In genomic region chr11:19834761-19835160, GRCh38 we compare ENCODE assay signal across 29 cellular contexts.
"Had no signal": no experiment of that assay in that cellular context is flagged by ENCODE, and none has a peak within 500 bp of the region (broad histone marks: within the 10 kb centered on the region; RNA-seq: fewer than 3 reads in every experiment).

No MANE protein-coding gene starts in this region.

- H3K36me3 ChIP-seq: neural progenitor cell, neutrophil, ovary, transverse colon had no signal

- H3K9me3 ChIP-seq: left lung, lower lobe of right lung, neutrophil, ovary, right atrium auricular region, right lobe of liver, testis, thyroid gland, transverse colon, upper lobe of right lung had no signal

- H3K4me1 ChIP-seq: left lung, lower lobe of right lung, right lobe of liver, testis, upper lobe of right lung had no signal

- H3K9me3 Mint-ChIP-seq: neural progenitor cell had no signal

- H3K27me3 Mint-ChIP-seq: progenitor cell of endocrine pancreas; stimulated activated naive B cell treated with anti-CD40 and anti-IgM and Interleukin-4, amounts not matched to agents 10 μg/mL and 1 μg/mL and 100 μg/mL, for 72 hours had no signal

- FAIRE-seq: islet of Langerhans, kidney, urothelium cell line had no signal

- H3K27ac Mint-ChIP-seq: immature natural killer cell; naive thymus-derived CD8-positive, alpha-beta T cell; nephron progenitor cell; neural progenitor cell; progenitor cell of endocrine pancreas; stimulated activated naive B cell treated with anti-CD40 and anti-IgM and Interleukin-4, amounts not matched to agents 10 μg/mL and 1 μg/mL and 100 μg/mL, for 72 hours had no signal

- H3K4me2 ChIP-seq: neural progenitor cell, smooth muscle cell had no signal

- H3K36me3 Mint-ChIP-seq: immature natural killer cell had no signal

- H3K4me1 Mint-ChIP-seq: immature natural killer cell; stimulated activated naive B cell treated with anti-CD40 and anti-IgM and Interleukin-4, amounts not matched to agents 10 μg/mL and 1 μg/mL and 100 μg/mL, for 72 hours had no signal

- H3K4me3 Mint-ChIP-seq: immature natural killer cell; naive thymus-derived CD8-positive, alpha-beta T cell; nephron progenitor cell; neural progenitor cell; stimulated activated naive B cell treated with anti-CD40 and anti-IgM and Interleukin-4, amounts not matched to agents 10 μg/mL and 1 μg/mL and 100 μg/mL, for 72 hours had no signal

- H3K4me3 ChIP-seq: left lung, lower lobe of right lung, neural progenitor cell, ovary, right atrium auricular region, right lobe of liver, smooth muscle cell, stomach, testis, thyroid gland, transverse colon, upper lobe of right lung had no signal

- DNase-seq: hypothalamus; immature natural killer cell; kidney; left colon; left lung; lower lobe of right lung; mammary epithelial cell; mesenchymal stem cell; naive thymus-derived CD8-positive, alpha-beta T cell; nephron progenitor cell; occipital lobe; ovary; right lobe of liver; stimulated activated CD4-positive, alpha-beta T cell treated with anti-CD3 and anti-CD28 coated beads, Interleukin-1b, Interleukin-23, amount 100 ng/mL, for 48 hours; stimulated activated CD4-positive, alpha-beta T cell treated with anti-CD3 and anti-CD28 coated beads, Interleukin-2, amount 100 ng/mL, for 48 hours; stimulated activated naive B cell treated with anti-CD40 and anti-IgM and Interleukin-4, amounts not matched to agents 10 μg/mL and 1 μg/mL and 100 μg/mL, for 72 hours; stimulated activated naive CD8-positive, alpha-beta T cell treated with anti-CD3 and anti-CD28 coated beads, Interleukin-15, Interleukin-2, amounts not matched to agents 100 U/mL and 50 U/mL, for 24 hours; stomach; testis; thyroid gland; transverse colon; upper lobe of right lung had no signal

- ATAC-seq: left colon; left lung; lower lobe of right lung; naive thymus-derived CD8-positive, alpha-beta T cell; right lobe of liver; stimulated activated naive B cell treated with anti-CD40 and anti-IgM and Interleukin-4, amounts not matched to agents 10 μg/mL and 1 μg/mL and 100 μg/mL, for 72 hours; stimulated activated naive CD8-positive, alpha-beta T cell treated with anti-CD3 and anti-CD28 coated beads, Interleukin-15, Interleukin-2, amounts not matched to agents 100 U/mL and 50 U/mL, for 24 hours; upper lobe of right lung had no signal

- H2AFZ ChIP-seq: neural progenitor cell had no signal

- H3K27ac ChIP-seq: left lung, lower lobe of right lung, neural progenitor cell, neutrophil, ovary, right atrium auricular region, right lobe of liver, stomach, testis, thyroid gland, transverse colon, upper lobe of right lung had no signal

- H3K27me3 ChIP-seq: left lung, neural progenitor cell, neutrophil, ovary, right atrium auricular region, right lobe of liver, stomach, testis, thyroid gland, transverse colon, upper lobe of right lung had no signal

- H3K9ac ChIP-seq: neural progenitor cell had no signal
